In the genomic region with DNA sequence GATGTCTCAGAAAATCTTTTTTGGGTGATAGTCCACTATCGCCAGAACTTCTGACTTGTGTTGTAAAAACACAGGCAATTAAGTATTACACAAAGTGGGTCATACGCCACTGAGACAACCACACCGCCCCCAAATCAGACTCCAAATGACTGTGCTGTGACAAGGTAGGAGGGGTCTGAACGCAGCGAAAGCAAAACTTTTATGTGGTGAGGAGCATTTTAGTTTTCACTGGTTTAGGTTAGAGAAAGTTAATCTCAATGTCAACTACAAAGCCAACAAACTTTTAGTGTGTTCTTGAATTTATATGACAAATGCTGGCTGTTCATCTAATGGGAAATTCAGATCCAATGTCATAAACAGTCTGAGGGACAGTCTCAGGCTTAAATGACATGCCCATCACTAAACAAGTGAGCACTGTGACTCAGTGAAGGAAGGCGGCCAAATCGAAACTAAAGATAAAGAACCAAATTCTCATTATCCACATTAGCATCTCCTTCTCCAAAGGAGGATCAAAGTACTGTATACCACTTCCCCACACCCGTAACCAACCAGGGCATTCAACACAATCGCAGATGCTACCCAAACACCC, we compare ENCODE assay signal across 8 cellular contexts.
DNase-seq lines count a peak whose midpoint lies in the region; ATAC-seq and TF ChIP-seq lines count a peak whose summit lies in the region.

No MANE protein-coding gene starts in this region.

- H3K36me3 ChIP-seq in lower lobe of right lung (no peaks in the 10 kb centered on the region), colonic mucosa (no peaks in the 10 kb centered on the region)

- H3K4me1 ChIP-seq in lower lobe of right lung (no peaks in the 10 kb centered on the region), colonic mucosa (no peaks in the 10 kb centered on the region)

- ATAC-seq in GM19452 (IDR thresholded peaks at IDR 0.05; ENCODE audit: unreplicated experiment) = peak; percentile 90
- peak; percentile 87 for ATAC-seq in HG03442 (IDR thresholded peaks at IDR 0.05; ENCODE audit: unreplicated experiment)
- no peak for ATAC-seq in lower lobe of right lung

- H3K4me3 ChIP-seq in lower lobe of right lung (no peak overlapping the region), colonic mucosa (no peak overlapping the region)

- H3K27me3 ChIP-seq in lower lobe of right lung (ENCODE audit: low read depth) = no peaks in the 10 kb centered on the region
- H3K27me3 ChIP-seq in colonic mucosa = no peaks in the 10 kb centered on the region

- TF ChIP-seq CTCF in lower lobe of right lung (IDR thresholded peaks at IDR 0.05) (no peak), colonic mucosa (IDR thresholded peaks at IDR 0.05) (no peak)

- H3K27ac ChIP-seq in lower lobe of right lung = no peak overlapping the region
- no peak overlapping the region for H3K27ac ChIP-seq in colonic mucosa

- peak; percentile 82 for DNase-seq in activated CD8-positive, alpha-beta memory T cell treated with anti-CD3 and anti-CD28 coated beads, Interleukin-2, amount 50 U/mL, for 48 hours
- peak; percentile 64 for DNase-seq in stimulated activated CD4-positive, alpha-beta T cell treated with anti-CD3 and anti-CD28 coated beads, Interleukin-4, amount 100 ng/mL, for 1 hour
- DNase-seq in lower lobe of right lung (no peak), colonic mucosa (no peak), NCI-H2196 (lab: John Stamatoyannopoulos, UW; ENCODE audit: unreplicated experiment) (no peak), DMS79 (lab: John Stamatoyannopoulos, UW) (no peak)

- no peak overlapping the region for H3K9ac ChIP-seq in colonic mucosa (ENCODE audit: low read depth in 2 of 2, low read length in 2 of 2)

- no peaks in the 10 kb centered on the region for H3K9me3 ChIP-seq in lower lobe of right lung
- no peaks in the 10 kb centered on the region for H3K9me3 ChIP-seq in colonic mucosa

- intact Hi-C loops in lower lobe of right lung (cut with DNase I) (no loop called here), colonic mucosa (cut with DNase I) (no loop called here)

Comparison
In these comparisons a context has a peak if more than half of its experiments do, and no peak if none do; other contexts are left out.
1. ATAC-seq: peak in GM19452 (single experiment) and HG03442 (single experiment); none in lower lobe of right lung (0 of 2).
2. DNase-seq: peak in activated CD8-positive, alpha-beta memory T cell treated with anti-CD3 and anti-CD28 coated beads, Interleukin-2, amount 50 U/mL, for 48 hours (single experiment) and stimulated activated CD4-positive, alpha-beta T cell treated with anti-CD3 and anti-CD28 coated beads, Interleukin-4, amount 100 ng/mL, for 1 hour (single experiment); none in lower lobe of right lung (single experiment), colonic mucosa (single experiment), NCI-H2196 (single experiment) and DMS79 (single experiment).